In the genomic region with DNA sequence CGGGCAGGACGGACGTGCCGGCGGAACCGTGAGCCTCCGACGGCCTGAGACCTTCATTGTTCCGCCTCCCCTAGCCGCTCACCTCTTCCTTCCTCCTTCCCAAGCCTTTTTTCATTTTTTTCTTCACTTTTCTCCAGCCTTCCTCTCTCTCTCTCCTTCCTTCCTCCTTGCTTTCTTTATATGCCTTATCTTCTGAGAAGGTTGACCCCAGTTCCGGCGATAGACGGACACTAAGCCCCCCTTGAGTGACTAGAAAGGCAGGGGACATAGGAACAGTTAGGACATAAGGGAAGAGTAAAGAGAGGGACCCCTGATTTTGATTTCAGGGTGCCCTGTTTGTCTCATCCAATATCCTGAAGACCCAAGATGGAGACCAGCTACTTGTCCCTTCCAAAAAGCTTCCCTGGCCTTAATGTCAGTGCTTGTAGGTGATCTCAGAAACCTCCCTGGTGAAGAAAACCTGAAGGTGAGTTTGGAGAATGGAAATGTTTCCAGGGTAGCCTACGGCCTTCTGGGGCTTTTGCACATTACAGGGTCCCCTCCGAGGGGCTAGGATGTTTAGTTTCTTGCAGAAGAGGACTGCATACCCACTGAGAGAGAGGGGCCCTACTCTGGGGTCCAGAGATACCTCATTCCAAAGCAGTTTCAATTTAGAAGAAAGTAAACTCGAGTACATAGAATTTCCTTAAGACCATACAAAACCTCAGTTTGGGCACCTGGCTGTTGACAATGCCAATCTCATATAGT, we compare ENCODE assay signal across 8 cellular contexts. TPM values are rescaled to one million over a fixed set of nuclear protein-coding genes. Genes with fewer than 3 reads are reported as not detected.
DNase-seq lines count a peak whose midpoint lies in the region; ATAC-seq, FAIRE-seq and TF ChIP-seq lines count a peak whose summit lies in the region.

No MANE protein-coding gene starts in this region.

- H3K9me3 ChIP-seq in A549 (no peaks in the 10 kb centered on the region), K562 (replicated peaks; ENCODE audit: control insufficient read depth, insufficient read depth, low read depth, low read length) (no peaks in the 10 kb centered on the region)

- H3K36me3 Mint-ChIP-seq in memory B cell, result no peaks in the 10 kb centered on the region

- FAIRE-seq in A549 (lab: Jason Lieb, UNC), result no peak
- FAIRE-seq in K562 (lab: Jason Lieb, UNC), result no peak

- in situ Hi-C loops in K562 (cut with MboI), result loop anchor here (25.0 kb wide), 1 partner anchor 446 kb away; no protein-coding TSS in a partner anchor

- intact Hi-C loops in K562 (cut with micrococcal nuclease), result loop anchor here (1.0 to 5.0 kb wide), 5 partner anchors 58 to 696 kb away; no protein-coding TSS in a partner anchor

- no TSS peak for BruUV-seq in K562 (replicated peaks; lab: Mats Ljungman, UMichigan)

- WGBS in A549 (ENCODE audit: missing lambda C conversion rate), result 16% methylated on average over 16 of the region's 16 CpGs
- WGBS in K562 (ENCODE audit: insufficient coverage, low coverage, missing lambda C conversion rate), result 11% methylated on average over 15 of the region's 16 CpGs

- H3K9me3 Mint-ChIP-seq in memory B cell, result no peaks in the 10 kb centered on the region

- H3K4me1 ChIP-seq in A549, result peaks cover 29% of the 10 kb centered on the region
- H3K4me1 ChIP-seq in K562 (replicated peaks in 1 of 2; ENCODE audit: control insufficient read depth in 2 of 2, insufficient read depth in 2 of 2, low read length in 2 of 2), result peaks cover 22 to 42% of the 10 kb centered on the region in 2 experiments

- TF ChIP-seq POLR2A in A549 (IDR thresholded peaks at IDR 0.05; ENCODE audit: low read length) (no peak), K562 (conservative IDR thresholded peaks at IDR 0.05) (no peak)

- H3K27ac ChIP-seq in A549 (peak overlapping the region; percentile 94), K562 (ENCODE audit: extremely low read depth, low read depth, low read length) (no peak overlapping the region)

- H3K27me3 ChIP-seq in K562 (ENCODE audit: control insufficient read depth in 2 of 2, insufficient read depth in 2 of 2, low read length in 2 of 2), result peaks cover 8 to 12% of the 10 kb centered on the region in 2 experiments

- no peaks in the 10 kb centered on the region for H3K79me2 ChIP-seq in K562 (ENCODE audit: control insufficient read depth, insufficient read depth, low read length)

- peak overlapping the region; percentile 27 to 79; a peak in 3 of 4 replicates for H3K9ac ChIP-seq in K562 (ENCODE audit: insufficient read depth in 1 of 2, low read depth in 2 of 2, low read length in 2 of 2)

- H3K27ac Mint-ChIP-seq in memory B cell, result peak overlapping the region; percentile 32

- peak overlapping the region; percentile 96 for H3K4me3 Mint-ChIP-seq in memory B cell

- no peak for DNase-seq in A549 (ENCODE audit: low read depth in 1 of 2, low spot score in 1 of 2)
- DNase-seq in HFF-Myc (ENCODE audit: extremely low read depth, low read depth), result no peak
- DNase-seq in K562 (ENCODE audit: extremely low read depth in 1 of 4, low spot score in 3 of 4), result no peak
- DNase-seq in memory B cell (ENCODE audit: low spot score in 2 of 2), result no peak
- no peak for DNase-seq in GM19238 (ENCODE audit: insufficient read length, low spot score)
- no peak for DNase-seq in HCEC 1CT
- no peak for DNase-seq in glomerular visceral epithelial cell (ENCODE audit: extremely low spot score)

- ATAC-seq in A549 (no peak), K562 (no peak), memory B cell (ENCODE audit: low read depth) (no peak), HG03460 (IDR thresholded peaks at IDR 0.05; ENCODE audit: unreplicated experiment) (no peak)

- TF ChIP-seq EP300 in A549 (IDR thresholded peaks at IDR 0.05) (no peak; a peak in 1 of 5 replicates), K562 (IDR thresholded peaks at IDR 0.05; ENCODE audit: low read length) (no peak)

- no peaks in the 10 kb centered on the region for H3K9me1 ChIP-seq in K562 (ENCODE audit: control insufficient read depth, insufficient read depth, low read length)

- peaks cover 26% of the 10 kb centered on the region for H3K4me1 Mint-ChIP-seq in memory B cell

- TF ChIP-seq CTCF in A549 (IDR thresholded peaks at IDR 0.05), result no peak
- TF ChIP-seq CTCF in HFF-Myc (IDR thresholded peaks at IDR 0.05; ENCODE audit: low read depth, low read length, missing control alignments), result no peak
- no peak for TF ChIP-seq CTCF in K562 (IDR thresholded peaks at IDR 0.05 in 2 of 3, conservative IDR thresholded peaks at IDR 0.05 in 1 of 3; ENCODE audit: insufficient read depth in 2 of 3, low read depth in 1 of 3, low read length in 3 of 3)

- H3K4me2 ChIP-seq in A549 (peak overlapping the region; percentile 92), K562 (ENCODE audit: insufficient read depth, low read length) (peak overlapping the region; percentile 72)

- H3K4me3 ChIP-seq in A549 (peak overlapping the region; percentile 75), HFF-Myc (replicated peaks; ENCODE audit: low read depth, low read length) (peak overlapping the region; percentile 79), K562 (peak overlapping the region; percentile 32; the same call in 1 of the 2 replicates)

- H2AFZ ChIP-seq in K562 (ENCODE audit: low read depth, low read length), result peak overlapping the region; percentile 90

- POLR2A ChIA-PET in A549 (lab: Yijun Ruan, JAX) (interaction anchor here (0.5 to 3.7 kb wide), 10 partner anchors 58 to 695 kb away, joined by 3 to 28 read pairs (median 4); no protein-coding TSS in a partner anchor), K562 (lab: Yijun Ruan, JAX) (interaction anchor here (0.6 to 1.5 kb wide), 6 partner anchors 10 to 568 kb away, joined by 3 to 4 read pairs (median 4); no protein-coding TSS in a partner anchor)

- CTCF ChIA-PET in A549 (lab: Yijun Ruan, JAX) (interaction anchor here (0.6 to 11.0 kb wide), 44 partner anchors 9 to 948 kb away, joined by 3 to 188 read pairs (median 5); a partner anchor contains a TSS), K562 (lab: Yijun Ruan, JAX; ENCODE audit: low intra/inter-chr PET ratio) (interaction anchor here (1.1 to 1.7 kb wide), 3 partner anchors 14 to 551 kb away, joined by 3 to 6 read pairs (median 4); no protein-coding TSS in a partner anchor)

- no peak for TF ChIP-seq RAD21 in A549 (conservative IDR thresholded peaks at IDR 0.05 in 1 of 2, IDR thresholded peaks at IDR 0.05 in 1 of 2)
- TF ChIP-seq RAD21 in K562 (CRISPR knock-in tag; conservative IDR thresholded peaks at IDR 0.05 in 1 of 2, IDR thresholded peaks at IDR 0.05 in 1 of 2), result no peak

- no peaks in the 10 kb centered on the region for H3K36me3 ChIP-seq in K562 (ENCODE audit: control insufficient read depth, insufficient read depth, low read length)

- H3K27me3 Mint-ChIP-seq in memory B cell, result peaks cover 8% of the 10 kb centered on the region

- 0 out of 2 replicates have a peak, but pooled peaks cover 2% of the 10 kb centered on the region for H4K20me1 ChIP-seq in K562 (replicated peaks; ENCODE audit: control insufficient read depth, insufficient read depth, low read length)

RNA-seq across cellular contexts. Expression of a gene that starts 3.5 kb away (rescaled TPM):
- polyA plus RNA-seq in A549 (2011; rRNA removed), result 69.4 and 72.1 TPM in 2 replicates
- 212 and 216 TPM in 2 replicates for polyA plus RNA-seq in A549 (2012; cell fraction: cytosol; rRNA removed)
- polyA plus RNA-seq in A549 (2012; cell fraction: nucleus; rRNA removed), result 370 and 459 TPM in 2 replicates
- 65.8 to 91.3 TPM (median 66.3 TPM) in 3 replicates for polyA plus RNA-seq in A549 (2017; fragmentation: RNase III; extraction: RNeasy Plus Mini Kit Qiagen cat#74134 plus additional on column Dnase treatment)
- 75.4 and 88.9 TPM in 2 replicates for polyA minus RNA-seq in A549 (2011; rRNA and poly(A)+ RNA removed)
- total RNA-seq in K562 (2011; cell fraction: chromatin; rRNA removed; ENCODE audit: low replicate concordance), result 0.35 and 1.2 TPM in 2 replicates
- total RNA-seq in K562 (2011; cell fraction: nucleolus; rRNA removed), result 0.39 and 1.7 TPM in 2 replicates
- total RNA-seq in K562 (2011; cell fraction: nucleoplasm; rRNA removed), result 0.46 and 1.0 TPM in 2 replicates
- total RNA-seq in K562 (2014; rRNA removed), result not detected in 2 replicates
- not detected in 2 replicates for total RNA-seq in K562 (2014; rRNA removed; fragmentation: Illumina TruSeq; extraction: Trizol)
- not detected in 2 replicates for total RNA-seq in K562 (2015; rRNA removed; fragmentation: Illumina TruSeq; extraction: Trizol)
- 0.49 and 0.78 TPM in 2 replicates for total RNA-seq in K562 (2021)
- 0.32 and 0.47 TPM in 2 replicates for polyA plus RNA-seq in K562 (2011; rRNA removed)
- polyA plus RNA-seq in K562 (2011; cell fraction: cytosol; rRNA removed), result 0.25 and 0.59 TPM in 2 replicates
- 0.63 and 1.0 TPM in 2 replicates for polyA plus RNA-seq in K562 (2011; cell fraction: nucleus; rRNA removed)
- 0.21 and 0.30 TPM in 2 replicates for polyA plus RNA-seq in K562 (2012)
- not detected in 2 replicates for polyA plus RNA-seq in K562 (2014; fragmentation: Illumina TruSeq; extraction: Trizol)
- polyA plus RNA-seq in K562 (2014; fragmentation: Nextera tagmentation; extraction: Ambion mirVana), result not detected
- polyA plus RNA-seq in K562 (2014; rRNA removed), result 0.20 and 0.23 TPM in 2 replicates
- polyA minus RNA-seq in K562 (2011; rRNA and poly(A)+ RNA removed), result not detected in 2 replicates
- polyA minus RNA-seq in K562 (2011; cell fraction: cytosol; rRNA and poly(A)+ RNA removed), result 0.67 and 0.73 TPM in 2 replicates
- 0.40 and 0.89 TPM in 2 replicates for polyA minus RNA-seq in K562 (2011; cell fraction: nucleus; rRNA and poly(A)+ RNA removed)

RNA-seq across cellular contexts. Expression of a gene that starts 14.4 kb away (rescaled TPM):
- 49.6 and 59.0 TPM in 2 replicates for polyA plus RNA-seq in A549 (2011; rRNA removed)
- 12.9 and 14.6 TPM in 2 replicates for polyA plus RNA-seq in A549 (2012; cell fraction: cytosol; rRNA removed)
- 15.8 and 20.3 TPM in 2 replicates for polyA plus RNA-seq in A549 (2012; cell fraction: nucleus; rRNA removed)
- 11.1 to 12.5 TPM (median 11.9 TPM) in 3 replicates for polyA plus RNA-seq in A549 (2017; fragmentation: RNase III; extraction: RNeasy Plus Mini Kit Qiagen cat#74134 plus additional on column Dnase treatment)
- 62.9 and 71.0 TPM in 2 replicates for polyA minus RNA-seq in A549 (2011; rRNA and poly(A)+ RNA removed)
- total RNA-seq in K562 (2011; cell fraction: chromatin; rRNA removed; ENCODE audit: low replicate concordance), result 16.7 and 43.2 TPM in 2 replicates
- total RNA-seq in K562 (2011; cell fraction: nucleolus; rRNA removed), result 6.5 and 8.8 TPM in 2 replicates
- total RNA-seq in K562 (2011; cell fraction: nucleoplasm; rRNA removed), result 12.8 and 16.5 TPM in 2 replicates
- total RNA-seq in K562 (2014; rRNA removed), result 3.8 and 7.0 TPM in 2 replicates
- total RNA-seq in K562 (2014; rRNA removed; fragmentation: Illumina TruSeq; extraction: Trizol), result 5.1 and 6.4 TPM in 2 replicates
- total RNA-seq in K562 (2015; rRNA removed; fragmentation: Illumina TruSeq; extraction: Trizol), result 5.4 and 5.9 TPM in 2 replicates
- 5.0 and 5.6 TPM in 2 replicates for total RNA-seq in K562 (2021)
- polyA plus RNA-seq in K562 (2011; rRNA removed), result 6.0 and 9.5 TPM in 2 replicates
- polyA plus RNA-seq in K562 (2011; cell fraction: cytosol; rRNA removed), result 3.4 and 3.8 TPM in 2 replicates
- polyA plus RNA-seq in K562 (2011; cell fraction: nucleus; rRNA removed), result 6.9 and 7.2 TPM in 2 replicates
- polyA plus RNA-seq in K562 (2012), result 2.8 and 3.2 TPM in 2 replicates
- polyA plus RNA-seq in K562 (2014; fragmentation: Illumina TruSeq; extraction: Trizol), result 3.9 and 5.3 TPM in 2 replicates
- 1 to 10 TPM in 1 of 2 experiments, under 1 TPM in 1; 0.80 to 2.2 TPM for polyA plus RNA-seq in K562 (2014; fragmentation: Nextera tagmentation; extraction: Ambion mirVana)
- polyA plus RNA-seq in K562 (2014; rRNA removed), result 2.7 and 3.4 TPM in 2 replicates
- 16.0 and 16.3 TPM in 2 replicates for polyA minus RNA-seq in K562 (2011; rRNA and poly(A)+ RNA removed)
- 5.3 and 8.2 TPM in 2 replicates for polyA minus RNA-seq in K562 (2011; cell fraction: cytosol; rRNA and poly(A)+ RNA removed)
- polyA minus RNA-seq in K562 (2011; cell fraction: nucleus; rRNA and poly(A)+ RNA removed), result 10.0 and 14.9 TPM in 2 replicates

Comparison
In these comparisons a context has a peak if more than half of its experiments do, and no peak if none do; other contexts are left out.
1. RNA of a gene that starts 3.5 kb away (polyA plus RNA-seq): 65.8 to 459 TPM in A549; 0.20 to 1.0 TPM in K562; every median in the first group is over 10 times any median in the second.
2. Peak in every context shown above with its lines, with median percentiles within 50 percentile points of each other: H3K4me3 ChIP-seq.